ENCODE assay signal across 8 cellular contexts in genomic region chr16:66874079-66874775, GRCh38. TPM values are rescaled to one million over a fixed set of nuclear protein-coding genes. Genes with fewer than 3 reads are reported as not detected.
DNase-seq lines count a peak whose midpoint lies in the region; ATAC-seq and TF ChIP-seq lines count a peak whose summit lies in the region.

No MANE protein-coding gene starts in this region.

- H3K4me2 ChIP-seq in DOHH2 (ENCODE audit: low read length), result no peak overlapping the region
- H3K4me2 ChIP-seq in MM.1S (ENCODE audit: low read depth, low read length), result no peak overlapping the region
- no peak overlapping the region for H3K4me2 ChIP-seq in neural progenitor cell

- peak overlapping the region; percentile 90 for H3K27ac Mint-ChIP-seq in neural progenitor cell

- no peak overlapping the region for H3K9ac ChIP-seq in MM.1S (ENCODE audit: low read length)
- no peak overlapping the region for H3K9ac ChIP-seq in neural progenitor cell

- no peaks in the 10 kb centered on the region for H3K36me3 ChIP-seq in DOHH2 (ENCODE audit: control insufficient read depth, low read length)
- no peaks in the 10 kb centered on the region for H3K36me3 ChIP-seq in MM.1S (replicated peaks; ENCODE audit: insufficient read depth, low read length)
- no peaks in the 10 kb centered on the region for H3K36me3 ChIP-seq in ascending aorta
- no peaks in the 10 kb centered on the region for H3K36me3 ChIP-seq in neural progenitor cell
- H3K36me3 ChIP-seq in transverse colon, result no peaks in the 10 kb centered on the region

- no peaks in the 10 kb centered on the region for H3K9me2 ChIP-seq in DOHH2 (replicated peaks; ENCODE audit: control insufficient read depth, low read length)
- H3K9me2 ChIP-seq in MM.1S (replicated peaks; ENCODE audit: insufficient read depth, low read length), result no peaks in the 10 kb centered on the region

- H3K9me3 ChIP-seq in DOHH2 (ENCODE audit: control insufficient read depth, insufficient read depth, low read length), result no peaks in the 10 kb centered on the region
- H3K9me3 ChIP-seq in MM.1S (replicated peaks; ENCODE audit: insufficient read depth, low read length), result no peaks in the 10 kb centered on the region
- no peaks in the 10 kb centered on the region for H3K9me3 ChIP-seq in ascending aorta
- H3K9me3 ChIP-seq in neural progenitor cell (ENCODE audit: low read depth), result no peaks in the 10 kb centered on the region
- no peaks in the 10 kb centered on the region for H3K9me3 ChIP-seq in transverse colon

- H3K9me3 Mint-ChIP-seq in neural progenitor cell, result no peaks in the 10 kb centered on the region

- no peak for TF ChIP-seq POLR2A in transverse colon (IDR thresholded peaks at IDR 0.05)

- H3K4me1 Mint-ChIP-seq in neural progenitor cell, result peaks cover 26% of the 10 kb centered on the region

- H3F3A ChIP-seq in DOHH2 (ENCODE audit: control insufficient read depth, insufficient read depth) (peaks cover 9% of the 10 kb centered on the region), MM.1S (ENCODE audit: insufficient read depth, low read length) (peaks cover 48% of the 10 kb centered on the region), neural progenitor cell (ENCODE audit: low read depth) (peaks cover 13% of the 10 kb centered on the region)

- intact Hi-C loops in ascending aorta (cut with DNase I), result no loop called here
- intact Hi-C loops in transverse colon (cut with DNase I; ENCODE audit: low total_unique reads), result no loop called here

- H2AFZ ChIP-seq in MM.1S (ENCODE audit: low read length) (no peak overlapping the region), neural progenitor cell (replicated peaks) (no peak overlapping the region)

- no peaks in the 10 kb centered on the region for H3K36me3 Mint-ChIP-seq in neural progenitor cell

- H3K79me2 ChIP-seq in DOHH2 (ENCODE audit: control insufficient read depth, low read length), result no peaks in the 10 kb centered on the region
- H3K79me2 ChIP-seq in MM.1S (ENCODE audit: low read length), result no peaks in the 10 kb centered on the region
- H3K79me2 ChIP-seq in neural progenitor cell (ENCODE audit: low read depth), result no peaks in the 10 kb centered on the region

- peaks cover 6% of the 10 kb centered on the region for H3K27me3 Mint-ChIP-seq in neural progenitor cell (ENCODE audit: insufficient read depth, low read depth)

- no peaks in the 10 kb centered on the region for H4K20me1 ChIP-seq in DOHH2 (ENCODE audit: control insufficient read depth, insufficient read depth, low read depth, low read length)
- no peaks in the 10 kb centered on the region for H4K20me1 ChIP-seq in MM.1S (ENCODE audit: insufficient read depth, low read length)
- no peaks in the 10 kb centered on the region for H4K20me1 ChIP-seq in neural progenitor cell (ENCODE audit: low read depth)

- TF ChIP-seq EP300 in transverse colon (IDR thresholded peaks at IDR 0.05; ENCODE audit: low read depth), result no peak

- TF ChIP-seq CTCF in DOHH2 (IDR thresholded peaks at IDR 0.05; ENCODE audit: low read depth, low read length, poor library complexity, severe bottlenecking) (no peak), MM.1S (IDR thresholded peaks at IDR 0.05; ENCODE audit: low read length) (no peak), ascending aorta (IDR thresholded peaks at IDR 0.05) (no peak), neural progenitor cell (IDR thresholded peaks at IDR 0.05) (no peak), transverse colon (IDR thresholded peaks at IDR 0.05) (no peak)

- DNase-seq in MM.1S, result no peak
- DNase-seq in ascending aorta (ENCODE audit: low spot score in 2 of 2), result no peak
- DNase-seq in neural progenitor cell (ENCODE audit: low spot score), result no peak
- DNase-seq in putamen (ENCODE audit: low spot score), result no peak
- no peak for DNase-seq in kidney glomerular epithelial cell (lab: John Stamatoyannopoulos, UW)
- DNase-seq in transverse colon, result no peak

- no peak overlapping the region for H3K4me3 ChIP-seq in DOHH2 (ENCODE audit: low read length)
- no peak overlapping the region for H3K4me3 ChIP-seq in MM.1S (ENCODE audit: low read length)
- H3K4me3 ChIP-seq in ascending aorta, result no peak overlapping the region
- H3K4me3 ChIP-seq in neural progenitor cell, result no peak overlapping the region
- no peak overlapping the region for H3K4me3 ChIP-seq in transverse colon

- in situ Hi-C loops in transverse colon (cut with MboI; ENCODE audit: low pct_ligation_motif_present in 1 of 4, low pct_unique_long_range_greater_than_20kb in 1 of 4, low sequenced_read_pairs in 3 of 4), result loop anchor here (25.0 kb wide), 1 partner anchor 462 kb away; no protein-coding TSS in a partner anchor

- H3K4me1 ChIP-seq in DOHH2 (ENCODE audit: control insufficient read depth, low read length) (peaks cover 49% of the 10 kb centered on the region), MM.1S (ENCODE audit: low read length) (peaks cover 26% of the 10 kb centered on the region), ascending aorta (peaks cover 3 to 4% of the 10 kb centered on the region in 2 donors), neural progenitor cell (no peaks in the 10 kb centered on the region), transverse colon (peaks cover 7 to 41% (median 26%) of the 10 kb centered on the region in 4 donors)

- ATAC-seq in GM19467 (IDR thresholded peaks at IDR 0.05; ENCODE audit: unreplicated experiment), result no peak

- H3K27ac ChIP-seq in DOHH2 (ENCODE audit: low read depth, low read length), result peak overlapping the region; percentile 18
- peak overlapping the region; percentile 28; the same call in 1 of the 2 replicates for H3K27ac ChIP-seq in MM.1S (ENCODE audit: low read length)
- H3K27ac ChIP-seq in ascending aorta, result peak overlapping the region; percentile 47 to 79
- H3K27ac ChIP-seq in neural progenitor cell, result no peak overlapping the region
- H3K27ac ChIP-seq in transverse colon, result peak overlapping the region in 2 of 4 donors; percentile 16 to 25

- WGBS in transverse colon (ENCODE audit: low coverage in 1 of 2), 2 donors, result 33 to 100% methylated on average over 1 of the region's 1 CpG

- peak overlapping the region; percentile 67 for H3K4me3 Mint-ChIP-seq in neural progenitor cell

- H3K27me3 ChIP-seq in DOHH2 (ENCODE audit: control insufficient read depth, low read length) (no peaks in the 10 kb centered on the region), MM.1S (replicated peaks; ENCODE audit: insufficient read depth, low read length) (no peaks in the 10 kb centered on the region), ascending aorta (no peaks in the 10 kb centered on the region), neural progenitor cell (peaks cover 24% of the 10 kb centered on the region), transverse colon (no peaks in the 10 kb centered on the region)

RNA-seq across cellular contexts. Expression of gene PDP2, which starts 6.1 kb away (rescaled TPM):
- total RNA-seq in ascending aorta, result 2.8 TPM
- total RNA-seq in neural progenitor cell (ENCODE audit: low replicate concordance), result 6.6 and 12.6 TPM in 2 replicates
- total RNA-seq in transverse colon, result 10 to 100 TPM in 2 of 4 donors, 1 to 10 TPM in 2; 4.9 to 36.2 (median 11.5) TPM

RNA-seq across cellular contexts. Expression of gene CA7, which starts 30.0 kb away (rescaled TPM):
- not detected for total RNA-seq in ascending aorta
- total RNA-seq in neural progenitor cell (ENCODE audit: low replicate concordance), result not detected in 2 replicates
- total RNA-seq in transverse colon, result 100 to 1,000 TPM; 107 to 237 (median 152) TPM

RNA-seq across cellular contexts. Expression of gene NAE1, which starts 43.5 kb away (rescaled TPM):
- total RNA-seq in ascending aorta (8.6 TPM), neural progenitor cell (ENCODE audit: low replicate concordance) (226 and 397 TPM in 2 replicates), transverse colon (10 to 100 TPM; 25.3 to 45.1 (median 32.1) TPM)

RNA-seq across cellular contexts. Expression of gene CDH16, which starts 44.5 kb away (rescaled TPM):
- total RNA-seq in ascending aorta (not detected), neural progenitor cell (ENCODE audit: low replicate concordance) (not detected in 2 replicates), transverse colon (1 to 10 TPM in 2 of 4 donors, under 1 TPM in 1, not detected in 1; 0.20 to 2.4 (median 1.8) TPM)

RNA-seq across cellular contexts. Expression of gene RRAD, which starts 51.1 kb away (rescaled TPM):
- total RNA-seq in ascending aorta, result 54.2 TPM
- 0.12 and 0.24 TPM in 2 replicates for total RNA-seq in neural progenitor cell (ENCODE audit: low replicate concordance)
- total RNA-seq in transverse colon, result 10 to 100 TPM in 1 of 4 donors, 1 to 10 TPM in 2, not detected in 1; 3.5 to 15.3 (median 4.2) TPM

Comparison
In these comparisons a context has a peak if more than half of its experiments do, and no peak if none do; other contexts are left out.
1. RNA of gene CA7, which starts 30.0 kb away (total RNA-seq): 107 to 237 TPM in transverse colon; not detected in ascending aorta (single experiment) and not detected in neural progenitor cell; every median in the first group is over 100 times any median in the second.